Comparison of ENCODE assay signal across 1 cellular context in genomic region chr11:95922536-95923440, GRCh38.
TF ChIP-seq lines count a peak whose summit lies in the region.

No MANE protein-coding gene starts in this region.

TF ChIP-seq in GM12878, 131 proteins besides CTCF, POLR2A, EP300 and RAD21 (continued from another document):
- TF ChIP-seq CEBPB (IDR thresholded peaks at IDR 0.05; ENCODE audit: borderline replicate concordance in 1 of 2, low read depth in 2 of 2, low read length in 2 of 2) = no peak
- no peak for TF ChIP-seq SMAD1 (IDR thresholded peaks at IDR 0.05; ENCODE audit: low read depth, partially characterized antibody)
- TF ChIP-seq MTA2 (IDR thresholded peaks at IDR 0.05; ENCODE audit: low read depth) = no peak
- TF ChIP-seq NKRF (conservative IDR thresholded peaks at IDR 0.05) = no peak
TF ChIP-seq in GM12878: peak in this region for 0.
